ENCODE assay signal across 11 cellular contexts in the genomic region with DNA sequence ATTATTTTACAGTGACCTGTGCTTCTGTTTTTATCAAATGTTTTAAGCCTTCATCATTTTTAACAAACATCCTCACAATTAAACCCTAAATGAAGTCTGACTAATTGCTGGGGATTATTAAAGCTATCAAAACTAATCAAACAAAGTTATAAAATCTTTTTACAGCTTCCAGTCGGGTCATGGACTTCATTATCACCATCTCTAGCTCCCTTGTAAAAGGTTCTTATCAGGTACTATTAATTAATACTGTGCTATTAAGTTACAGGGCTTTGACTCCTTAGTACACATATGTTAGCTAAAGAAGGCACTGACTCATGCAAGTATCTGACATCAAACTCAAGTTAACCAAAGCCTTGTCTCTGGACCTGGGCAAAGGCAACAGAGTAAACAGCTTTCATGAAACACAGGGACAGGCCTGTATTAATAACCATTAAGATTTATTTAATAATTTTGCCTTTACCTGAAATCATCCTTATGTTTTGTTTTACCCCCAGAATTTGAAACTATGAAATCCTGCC. TPM values are rescaled to one million over a fixed set of nuclear protein-coding genes. Genes with fewer than 3 reads are reported as not detected.
"Had no signal": no experiment of that assay in that cellular context is flagged by ENCODE, and none has a peak within 500 bp of the region (broad histone marks: within the 10 kb centered on the region; RNA-seq: fewer than 3 reads in every experiment).

No MANE protein-coding gene starts in this region.

- H3K9ac ChIP-seq: GM23248 had no signal

- FAIRE-seq: HTR-8/SVneo, K562 had no signal

- H3K4me3 Mint-ChIP-seq: HFFc6 had no signal

- H3K4me1 ChIP-seq: HAP-1 had no signal

- DNase-seq: GM23248, GOT3, H7, HFFc6, IMR-90 had no signal

- H3K27ac ChIP-seq: GM23248, HL-60 had no signal

- H3K27ac Mint-ChIP-seq: HFFc6 had no signal

- H2AFZ ChIP-seq: GM23248 had no signal

- H3K36me3 ChIP-seq: HAP-1 had no signal

- H3K4me3 ChIP-seq: GM23248, HAP-1, K562 had no signal

- ATAC-seq: HCT116, K562 had no signal

RNA-seq across cellular contexts. Expression of a gene that starts 7.9 kb away (rescaled TPM):
- total RNA-seq: GM23248, H4, HFFc6, IMR-90, K562 had no signal
- polyA plus RNA-seq: GM23248, IMR-90, K562 had no signal
